Comparison of ENCODE assay signal across 9 cellular contexts in the genomic region with DNA sequence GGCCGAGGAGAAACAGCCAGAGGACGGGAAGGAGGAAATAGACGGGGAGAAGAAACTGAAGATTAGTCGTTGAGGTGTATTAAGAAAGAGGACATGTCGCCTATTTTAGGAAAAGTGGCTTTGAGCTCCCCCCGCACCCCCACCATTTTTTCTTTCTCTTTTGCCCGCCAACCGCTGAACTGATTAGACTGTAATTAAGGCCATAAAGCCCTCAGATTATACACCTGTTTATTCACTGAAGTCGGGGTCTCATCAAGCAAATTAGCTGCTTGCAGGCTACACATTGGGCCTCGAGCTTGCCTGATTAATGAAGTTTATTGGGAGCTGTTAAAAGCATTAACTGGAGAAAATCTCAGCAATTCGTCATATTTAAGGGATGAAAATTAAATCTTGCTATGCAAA.
DNase-seq lines count a peak whose midpoint lies in the region; ATAC-seq and TF ChIP-seq lines count a peak whose summit lies in the region.
"Had no signal": no experiment of that assay in that cellular context is flagged by ENCODE, and none has a peak within 500 bp of the region (broad histone marks: within the 10 kb centered on the region; RNA-seq: fewer than 3 reads in every experiment).

No MANE protein-coding gene starts in this region.

- no peaks in the 10 kb centered on the region for H3K27me3 ChIP-seq in ovary

- H3K4me1 Mint-ChIP-seq in effector memory CD8-positive, alpha-beta T cell (ENCODE audit: low read depth in 2 of 2) = peaks cover 6 to 12% of the 10 kb centered on the region in 2 donors

- H3K9me3 ChIP-seq in ovary = no peaks in the 10 kb centered on the region
- H3K9me3 ChIP-seq: mucosa of descending colon had no signal

- H3K4me3 ChIP-seq in ovary = peak overlapping the region; percentile 34
- H3K4me3 ChIP-seq: mucosa of descending colon had no signal

- 5% methylated on average over 11 of the region's 11 CpGs for WGBS in ovary, 3 donors

- H3K27ac ChIP-seq in ovary = no peak overlapping the region

- TF ChIP-seq CTCF in ovary (IDR thresholded peaks at IDR 0.05) = no peak

- H3K4me3 Mint-ChIP-seq in effector memory CD8-positive, alpha-beta T cell = peak overlapping the region; percentile 65 to 74

- peaks cover 41 to 42% of the 10 kb centered on the region in 2 donors for H3K27me3 Mint-ChIP-seq in effector memory CD8-positive, alpha-beta T cell

- no peak overlapping the region for H3K27ac Mint-ChIP-seq in effector memory CD8-positive, alpha-beta T cell

- TF ChIP-seq POLR2A in ovary (IDR thresholded peaks at IDR 0.05) = no peak

- H3K36me3 Mint-ChIP-seq in effector memory CD8-positive, alpha-beta T cell (ENCODE audit: insufficient read depth) = no peaks in the 10 kb centered on the region

- TF ChIP-seq EP300 in ovary (IDR thresholded peaks at IDR 0.05) = no peak

- H3K36me3 ChIP-seq in ovary = no peaks in the 10 kb centered on the region

- no peak for ATAC-seq in effector memory CD8-positive, alpha-beta T cell (replicated peaks)
- no peak for ATAC-seq in HG02588 (IDR thresholded peaks at IDR 0.05; ENCODE audit: unreplicated experiment)
- no peak for ATAC-seq in GM21423 (IDR thresholded peaks at IDR 0.05; ENCODE audit: unreplicated experiment)
- no peak for ATAC-seq in GM21526 (IDR thresholded peaks at IDR 0.05; ENCODE audit: low FRiP score, unreplicated experiment)

- intact Hi-C loops in ovary (cut with DNase I) = no loop called here

- H3K9me3 Mint-ChIP-seq in effector memory CD8-positive, alpha-beta T cell = no peaks in the 10 kb centered on the region

- peaks cover 9% of the 10 kb centered on the region for H3K4me1 ChIP-seq in ovary (ENCODE audit: insufficient read depth)

- DNase-seq in D341Med (ENCODE audit: low spot score) (peak; percentile 32), NCI-H2081 (lab: John Stamatoyannopoulos, UW) (peak; percentile 27 to 60), ovary (no peak)
- DNase-seq in effector memory CD8-positive, alpha-beta T cell = no peak
- DNase-seq in NK-92 treated with Interleukin-12 subunit alpha and Interleukin-12 subunit beta, amount 100 ng/mL, for 24 hours (lab: John Stamatoyannopoulos, UW) = no peak

Comparison
In these comparisons a context has a peak if more than half of its experiments do, and no peak if none do; other contexts are left out.
1. DNase-seq: peak in D341Med (single experiment) and NCI-H2081 (2 of 2); none in effector memory CD8-positive, alpha-beta T cell (0 of 3), ovary (0 of 5) and NK-92 treated with Interleukin-12 subunit alpha and Interleukin-12 subunit beta, amount 100 ng/mL, for 24 hours (single experiment).